ENCODE assay signal across 8 cellular contexts in genomic region chr1:65068202-65069011, GRCh38.
A peak's percentile ranks its signal among the peaks of the same experiment; 100 is the strongest.
DNase-seq lines count a peak whose midpoint lies in the region; ATAC-seq and TF ChIP-seq lines count a peak whose summit lies in the region.

No MANE protein-coding gene starts in this region.

- peak overlapping the region; percentile 94 for H3K9ac ChIP-seq in neuronal stem cell (ENCODE audit: low read depth, low read length, poor library complexity)

- peak overlapping the region; percentile 80 for H3K4me3 ChIP-seq in Jurkat, Clone E6-1 (ENCODE audit: low read length)
- H3K4me3 ChIP-seq in neuronal stem cell (ENCODE audit: low read length in 2 of 2), result peak overlapping the region; percentile 73 to 100

- no peaks in the 10 kb centered on the region for H3K9me3 ChIP-seq in neuronal stem cell (replicated peaks in 1 of 2; ENCODE audit: control insufficient read depth in 2 of 2, insufficient read depth in 1 of 2, low read depth in 1 of 2, low read length in 2 of 2)

- H3K27ac Mint-ChIP-seq in activated B cell treated with CpG ODN at 0.5 μM for 24 hours, result peak overlapping the region; percentile 99

- H4K8ac ChIP-seq in neuronal stem cell (ENCODE audit: low read depth, low read length), result no peak overlapping the region

- no peaks in the 10 kb centered on the region for H3K36me3 ChIP-seq in neuronal stem cell (replicated peaks in 1 of 2; ENCODE audit: control insufficient read depth in 2 of 2, insufficient read depth in 2 of 2, low read length in 2 of 2)

- H3K79me1 ChIP-seq in neuronal stem cell (ENCODE audit: low read depth, low read length), result peaks cover 5% of the 10 kb centered on the region

- TF ChIP-seq CTCF in activated B cell treated with CpG ODN at 0.5 μM for 24 hours (IDR thresholded peaks at IDR 0.05), result no peak

- no peak overlapping the region for H3K4ac ChIP-seq in neuronal stem cell (ENCODE audit: low read length)

- H2BK15ac ChIP-seq in neuronal stem cell (ENCODE audit: low read length), result peak overlapping the region; percentile 99

- peaks cover 13% of the 10 kb centered on the region for H3K36me3 Mint-ChIP-seq in activated B cell treated with CpG ODN at 0.5 μM for 24 hours (ENCODE audit: low read depth)

- peak; percentile 10 for DNase-seq in stimulated activated CD4-positive, alpha-beta T cell treated with anti-CD3 and anti-CD28 coated beads, Interleukin-4, amount 100 ng/mL, for 1 hour
- no peak for DNase-seq in stimulated activated CD4-positive, alpha-beta T cell treated with anti-CD3 and anti-CD28 coated beads, Interleukin-2, amount 100 ng/mL, for 48 hours
- DNase-seq in Jurkat, Clone E6-1 (ENCODE audit: low read depth, low spot score), result no peak
- no peak for DNase-seq in activated B cell treated with CpG ODN at 0.5 μM for 24 hours
- peak; percentile 22 for DNase-seq in fibroblast of gingiva (ENCODE audit: low read depth)
- no peak for DNase-seq in neuronal stem cell (ENCODE audit: low spot score)
- DNase-seq in NCI-H2196 treated with DMSO at 0.1 percent for 48 hours (lab: John Stamatoyannopoulos, UW; ENCODE audit: unreplicated experiment), result no peak

- H2BK5ac ChIP-seq in neuronal stem cell (ENCODE audit: low read length), result peak overlapping the region; percentile 91

- H3K18ac ChIP-seq in neuronal stem cell (ENCODE audit: low read length), result peak overlapping the region; percentile 99

- H3K27me3 Mint-ChIP-seq in activated B cell treated with CpG ODN at 0.5 μM for 24 hours, result no peaks in the 10 kb centered on the region

- no CpG with 5 or more reads among the region's 20 CpGs for WGBS in neuronal stem cell (ENCODE audit: extremely low coverage in 2 of 2, insufficient read length in 2 of 2, insufficient replicate concordance in 1 of 2), 2 donors

- no peak overlapping the region for H3K14ac ChIP-seq in neuronal stem cell (ENCODE audit: low read length)

- H3K4me1 ChIP-seq in neuronal stem cell (ENCODE audit: control insufficient read depth in 2 of 2, insufficient read depth in 1 of 2, low read depth in 1 of 2, low read length in 2 of 2), result peaks cover 9% of the 10 kb centered on the region in 2 donors

- peaks cover 0 to 3% (median 3%) of the 10 kb centered on the region in 3 experiments for H3K27me3 ChIP-seq in neuronal stem cell (ENCODE audit: control insufficient read depth in 3 of 3, insufficient read depth in 3 of 3, low read depth in 1 of 3, low read length in 3 of 3)

- peak overlapping the region; percentile 52 for H2AK5ac ChIP-seq in neuronal stem cell (ENCODE audit: low read depth, low read length)

- H3K23ac ChIP-seq in neuronal stem cell (ENCODE audit: low read depth, low read length, poor library complexity), result peak overlapping the region; percentile 89

- peak overlapping the region; percentile 95 for H2AFZ ChIP-seq in neuronal stem cell (ENCODE audit: low read length)

- peak overlapping the region; percentile 97 for H3K4me3 Mint-ChIP-seq in activated B cell treated with CpG ODN at 0.5 μM for 24 hours

- H2BK12ac ChIP-seq in neuronal stem cell (ENCODE audit: low read length), result no peak overlapping the region

- H3K4me1 Mint-ChIP-seq in activated B cell treated with CpG ODN at 0.5 μM for 24 hours, result peaks cover 40% of the 10 kb centered on the region

- no peaks in the 10 kb centered on the region for H3K9me3 Mint-ChIP-seq in activated B cell treated with CpG ODN at 0.5 μM for 24 hours

- CTCF ChIA-PET in activated B cell treated with CpG ODN at 0.5 μM for 24 hours (lab: Charles Lee), result no interaction called here

- ATAC-seq in activated B cell treated with CpG ODN at 0.5 μM for 24 hours (ENCODE audit: low read depth), result no peak
- ATAC-seq in GM18502 (IDR thresholded peaks at IDR 0.05; ENCODE audit: poor library complexity, unreplicated experiment), result no peak

- intact Hi-C loops in activated B cell treated with CpG ODN at 0.5 μM for 24 hours (cut with micrococcal nuclease), result loop anchor here (1.0 to 10.0 kb wide), 8 partner anchors 102 to 1859 kb away; partner anchors contain the start of genes JAK1, LEPR, LEPROT and PGM1

- POLR2A ChIA-PET in activated B cell treated with CpG ODN at 0.5 μM for 24 hours (lab: Charles Lee), result interaction anchor here (0.6 to 1.6 kb wide), 9 partner anchors 27 to 1700 kb away, joined by 3 to 5 read pairs (median 4); partner anchors contain the start of gene JAK1

- peak overlapping the region; percentile 78 for H3K4me2 ChIP-seq in neuronal stem cell (ENCODE audit: insufficient read depth, low read length, poor library complexity, severe bottlenecking)

- H3K27ac ChIP-seq in neuronal stem cell (replicated peaks; ENCODE audit: low read length), result no peak overlapping the region

- H2BK120ac ChIP-seq in neuronal stem cell (ENCODE audit: low read depth, low read length), result no peak overlapping the region

- H4K91ac ChIP-seq in neuronal stem cell (ENCODE audit: low read depth, low read length, poor library complexity), result no peak overlapping the region

Comparison
In these comparisons a context has a peak if more than half of its experiments do, and no peak if none do; other contexts are left out.
1. DNase-seq: peak in stimulated activated CD4-positive, alpha-beta T cell treated with anti-CD3 and anti-CD28 coated beads, Interleukin-4, amount 100 ng/mL, for 1 hour (single experiment) and fibroblast of gingiva (single experiment); none in stimulated activated CD4-positive, alpha-beta T cell treated with anti-CD3 and anti-CD28 coated beads, Interleukin-2, amount 100 ng/mL, for 48 hours (0 of 2), Jurkat, Clone E6-1 (single experiment), activated B cell treated with CpG ODN at 0.5 μM for 24 hours (single experiment), neuronal stem cell (single experiment) and NCI-H2196 treated with DMSO at 0.1 percent for 48 hours (single experiment).